ENCODE assay signal across 21 cellular contexts in the genomic region with DNA sequence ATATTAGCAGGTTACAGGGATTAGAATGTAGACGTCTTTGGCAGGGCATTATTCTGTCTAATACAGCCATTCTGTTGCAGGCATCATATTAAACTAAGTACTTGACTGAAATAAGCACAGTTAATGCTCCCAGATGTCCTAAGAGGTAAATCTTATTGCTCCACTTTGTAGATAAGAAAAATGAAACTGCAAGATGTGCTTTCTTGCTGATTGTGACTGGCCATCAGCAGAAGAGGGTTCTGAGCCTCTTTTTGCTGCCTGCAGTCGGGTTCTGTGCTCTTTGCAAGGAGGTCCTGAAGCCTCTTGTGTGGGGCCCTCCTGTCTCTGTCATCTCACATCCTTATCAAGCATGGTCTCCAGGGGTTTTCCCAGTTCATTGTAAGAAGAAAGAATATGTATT.
"Had no signal": no experiment of that assay in that cellular context is flagged by ENCODE, and none has a peak within 500 bp of the region (broad histone marks: within the 10 kb centered on the region; RNA-seq: fewer than 3 reads in every experiment).

No MANE protein-coding gene starts in this region.

- H3K27ac ChIP-seq: SJSA1, SK-N-MC had no signal

- H3K4me1 ChIP-seq: SJSA1 had no signal

- H3K9me3 ChIP-seq: SJSA1 had no signal

- ATAC-seq: HepG2 had no signal

- H3K27me3 ChIP-seq: SJSA1 had no signal

- DNase-seq: IMR-90; Kasumi-1; KG1; MM.1S; NCI-H1092 treated with DMSO at 0.1 percent for 48 hours; NCI-H1436; NCI-H187; NCI-H2029; NCI-H2081 treated with DMSO at 0.1 percent for 48 hours; NCI-H2171; NCI-H226; NCI-H446 treated with DMSO at 0.1 percent for 48 hours; NCI-H510A treated with DMSO at 0.1 percent for 48 hours; NCI-H526; NK-92 treated with Interleukin-12 subunit alpha and Interleukin-12 subunit beta, amount 100 ng/mL, for 24 hours; Right ventricle myocardium superior; RPMI8226; SIG-M5 had no signal

- H3K36me3 ChIP-seq: SJSA1 had no signal

- H3K4me3 ChIP-seq: SJSA1, SK-N-MC had no signal
